ENCODE assay signal across 2 cellular contexts in genomic region chr7:55132550-55132889, GRCh38.
TF ChIP-seq lines count a peak whose summit lies in the region.

No MANE protein-coding gene starts in this region.

TF ChIP-seq in SK-N-SH, 30 proteins besides CTCF, POLR2A, EP300 and RAD21 (continued from another document):
- TF ChIP-seq REST (IDR thresholded peaks at IDR 0.05; ENCODE audit: low read depth, low read length) (no peak), TEAD4 (IDR thresholded peaks at IDR 0.05; ENCODE audit: borderline replicate concordance, insufficient read depth) (no peak), TCF12 (IDR thresholded peaks at IDR 0.05) (no peak), FOXJ3 (CRISPR knock-in tag; IDR thresholded peaks at IDR 0.05) (no peak), POLR2AphosphoS5 (IDR thresholded peaks at IDR 0.05; ENCODE audit: low read depth, low read length) (no peak), NFIC (IDR thresholded peaks at IDR 0.05; ENCODE audit: borderline replicate concordance) (no peak), USF2 (IDR thresholded peaks at IDR 0.05; ENCODE audit: borderline replicate concordance, low read depth, low read length) (no peak), JUND (IDR thresholded peaks at IDR 0.05) (no peak), SIN3A (IDR thresholded peaks at IDR 0.05; ENCODE audit: borderline replicate concordance, low read depth, low read length) (no peak), SMC3 (IDR thresholded peaks at IDR 0.05; ENCODE audit: low read depth, low read length) (no peak), ZBTB33 (IDR thresholded peaks at IDR 0.05; ENCODE audit: borderline replicate concordance, low read depth) (no peak), GATA2 (CRISPR knock-in tag; IDR thresholded peaks at IDR 0.05) (no peak)
- TF ChIP-seq, protein P1, sequence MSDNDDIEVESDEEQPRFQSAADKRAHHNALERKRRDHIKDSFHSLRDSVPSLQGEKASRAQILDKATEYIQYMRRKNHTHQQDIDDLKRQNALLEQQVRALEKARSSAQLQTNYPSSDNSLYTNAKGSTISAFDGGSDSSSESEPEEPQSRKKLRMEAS (IDR thresholded peaks at IDR 0.05; ENCODE audit: low read depth), result no peak

TF ChIP-seq in SK-N-SH treated with all-trans-retinoic acid at 6 μM for 48 hours, 23 proteins besides CTCF, POLR2A, EP300 and RAD21 (continued from another document):
- TF ChIP-seq ZNF8 (CRISPR knock-in tag; IDR thresholded peaks at IDR 0.05), result no peak
- no peak for TF ChIP-seq GLIS3 (CRISPR knock-in tag; IDR thresholded peaks at IDR 0.05)
- TF ChIP-seq TSHZ2 (CRISPR knock-in tag; IDR thresholded peaks at IDR 0.05), result no peak
- no peak for TF ChIP-seq ARNTL (CRISPR knock-in tag; IDR thresholded peaks at IDR 0.05; ENCODE audit: borderline replicate concordance, low read depth)
- no peak for TF ChIP-seq ZNF565 (CRISPR knock-in tag; conservative IDR thresholded peaks at IDR 0.05; ENCODE audit: low read depth)
- no peak for TF ChIP-seq TCF4 (CRISPR knock-in tag; IDR thresholded peaks at IDR 0.05; ENCODE audit: borderline replicate concordance)
- TF ChIP-seq, protein P2, sequence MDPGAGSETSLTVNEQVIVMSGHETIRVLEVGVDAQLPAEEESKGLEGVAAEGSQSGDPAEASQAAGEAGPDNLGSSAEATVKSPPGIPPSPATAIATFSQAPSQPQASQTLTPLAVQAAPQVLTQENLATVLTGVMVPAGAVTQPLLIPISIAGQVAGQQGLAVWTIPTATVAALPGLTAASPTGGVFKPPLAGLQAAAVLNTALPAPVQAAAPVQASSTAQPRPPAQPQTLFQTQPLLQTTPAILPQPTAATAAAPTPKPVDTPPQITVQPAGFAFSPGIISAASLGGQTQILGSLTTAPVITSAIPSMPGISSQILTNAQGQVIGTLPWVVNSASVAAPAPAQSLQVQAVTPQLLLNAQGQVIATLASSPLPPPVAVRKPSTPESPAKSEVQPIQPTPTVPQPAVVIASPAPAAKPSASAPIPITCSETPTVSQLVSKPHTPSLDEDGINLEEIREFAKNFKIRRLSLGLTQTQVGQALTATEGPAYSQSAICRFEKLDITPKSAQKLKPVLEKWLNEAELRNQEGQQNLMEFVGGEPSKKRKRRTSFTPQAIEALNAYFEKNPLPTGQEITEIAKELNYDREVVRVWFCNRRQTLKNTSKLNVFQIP (CRISPR knock-in tag; IDR thresholded peaks at IDR 0.05; ENCODE audit: borderline replicate concordance, low read depth), result no peak
- no peak for TF ChIP-seq ISL1 (CRISPR knock-in tag; IDR thresholded peaks at IDR 0.05)
- TF ChIP-seq TOX (CRISPR knock-in tag; IDR thresholded peaks at IDR 0.05; ENCODE audit: borderline replicate concordance), result no peak
- no peak for TF ChIP-seq ESRRG (CRISPR knock-in tag; IDR thresholded peaks at IDR 0.05)
- TF ChIP-seq OSR1 (CRISPR knock-in tag; IDR thresholded peaks at IDR 0.05), result no peak
